Comparison of ENCODE assay signal across 14 cellular contexts in the genomic region with DNA sequence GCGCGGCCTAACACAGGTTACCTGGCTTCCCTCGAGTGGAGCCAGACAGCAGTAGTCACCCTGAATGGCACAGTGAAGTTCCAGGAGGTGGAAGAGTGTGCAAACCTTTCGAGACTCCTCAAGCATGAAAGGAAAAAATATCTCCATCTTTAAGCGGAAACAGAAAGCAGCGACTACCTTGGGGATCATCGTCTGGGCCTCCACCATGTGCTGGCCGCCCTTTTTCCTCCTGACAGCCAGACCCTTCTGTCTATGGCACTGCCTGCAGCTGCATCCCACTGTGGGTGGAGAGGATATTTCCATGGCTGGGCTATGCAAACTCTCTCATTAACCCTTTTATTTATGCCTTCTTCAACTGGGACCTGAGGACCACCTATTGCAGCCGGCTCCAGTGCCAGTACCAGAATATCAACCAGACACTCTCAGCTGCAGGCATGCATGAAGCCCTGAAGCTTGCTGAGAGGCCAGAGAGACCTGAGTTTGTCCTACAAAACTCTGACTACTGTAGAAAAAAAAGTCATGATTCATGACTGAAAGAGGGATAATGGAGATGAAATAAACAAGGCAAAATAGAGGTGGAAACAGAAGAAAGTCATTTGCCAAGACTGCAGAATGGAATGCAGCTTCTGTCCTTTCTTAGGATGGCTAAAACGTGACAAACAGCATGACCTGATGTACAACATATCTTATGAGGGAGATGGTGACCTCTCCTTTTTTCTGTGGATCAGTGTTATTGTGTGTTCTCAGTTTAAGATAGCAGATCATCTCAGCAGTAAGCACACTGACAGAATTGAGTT. TPM values are rescaled to one million over a fixed set of nuclear protein-coding genes. Genes with fewer than 3 reads are reported as not detected.
DNase-seq lines count a peak whose midpoint lies in the region; ATAC-seq lines count a peak whose summit lies in the region.
"Had no signal": no experiment of that assay in that cellular context is flagged by ENCODE, and none has a peak within 500 bp of the region (broad histone marks: within the 10 kb centered on the region; RNA-seq: fewer than 3 reads in every experiment).

No MANE protein-coding gene starts in this region.

- H4K8ac ChIP-seq in mesenchymal stem cell (ENCODE audit: low read length) = no peak overlapping the region

- H2BK5ac ChIP-seq in mesenchymal stem cell (ENCODE audit: low read depth, low read length, poor library complexity, severe bottlenecking) = no peak overlapping the region

- no peak overlapping the region for H2AK5ac ChIP-seq in mesenchymal stem cell (ENCODE audit: low read length, severe bottlenecking)

- peaks cover 22% of the 10 kb centered on the region for H3K4me1 Mint-ChIP-seq in stimulated activated naive CD8-positive, alpha-beta T cell treated with anti-CD3 and anti-CD28 coated beads, Interleukin-15, Interleukin-2, amounts not matched to agents 100 ng/mL and 50 ng/mL, for 24 hours (ENCODE audit: low read depth)
- peaks cover 36% of the 10 kb centered on the region for H3K4me1 Mint-ChIP-seq in stimulated activated naive CD8-positive, alpha-beta T cell treated with anti-CD3 and anti-CD28 coated beads, Interleukin-15, amount 100 ng/mL, for 72 hours
- peaks cover 31% of the 10 kb centered on the region for H3K4me1 Mint-ChIP-seq in activated T-helper 1 cell treated with anti-CD3 and anti-CD28 coated beads, Interleukin-12 subunit alpha, Interleukin-12 subunit beta, Interleukin-2, Interleukin-4 antibody, amounts not matched to agents 30 ng/mL and 10 ng/mL and 1 ng/mL, durations not matched to agents 14 hours and 24 hours and 36 hours (ENCODE audit: low read depth)

- H2BK15ac ChIP-seq in mesenchymal stem cell (ENCODE audit: low read depth, poor library complexity, severe bottlenecking) = no peak overlapping the region

- peak overlapping the region; percentile 88 for H3K9ac ChIP-seq in mesenchymal stem cell (ENCODE audit: low read length)

- no peak overlapping the region for H3K23ac ChIP-seq in mesenchymal stem cell (ENCODE audit: low read length in 2 of 2)

- peaks cover 14% of the 10 kb centered on the region for H3K27me3 Mint-ChIP-seq in stimulated activated naive CD8-positive, alpha-beta T cell treated with anti-CD3 and anti-CD28 coated beads, Interleukin-15, Interleukin-2, amounts not matched to agents 100 ng/mL and 50 ng/mL, for 24 hours
- H3K27me3 Mint-ChIP-seq in stimulated activated naive CD8-positive, alpha-beta T cell treated with anti-CD3 and anti-CD28 coated beads, Interleukin-15, amount 100 ng/mL, for 72 hours = peaks cover 16% of the 10 kb centered on the region
- H3K27me3 Mint-ChIP-seq in activated T-helper 1 cell treated with anti-CD3 and anti-CD28 coated beads, Interleukin-12 subunit alpha, Interleukin-12 subunit beta, Interleukin-2, Interleukin-4 antibody, amounts not matched to agents 30 ng/mL and 10 ng/mL and 1 ng/mL, durations not matched to agents 14 hours and 24 hours and 36 hours (ENCODE audit: insufficient read depth) = peaks cover 38% of the 10 kb centered on the region

- in situ Hi-C loops in KBM-7 (cut with MboI; ENCODE audit: low pct_unique_long_range_greater_than_20kb, low sequenced_read_pairs) = no loop called here

- peak overlapping the region; percentile 1 to 7 for H3K18ac ChIP-seq in mesenchymal stem cell (ENCODE audit: low read depth in 1 of 2, low read length in 2 of 2)

- H3K27me3 ChIP-seq in mesenchymal stem cell (ENCODE audit: control insufficient read depth in 1 of 2, insufficient read depth in 1 of 2, low read length in 2 of 2) = no peaks in the 10 kb centered on the region
- H3K27me3 ChIP-seq: SJCRH30, spleen had no signal

- no peak overlapping the region for H3K4me2 ChIP-seq in mesenchymal stem cell (ENCODE audit: low read length, poor library complexity, severe bottlenecking)

- peaks cover 0 to 5% of the 10 kb centered on the region in 2 experiments for H3K36me3 ChIP-seq in mesenchymal stem cell (ENCODE audit: control insufficient read depth in 1 of 2, insufficient read depth in 2 of 2, low read depth in 1 of 2, low read length in 2 of 2)
- H3K36me3 ChIP-seq: SJCRH30, spleen had no signal

- H3K36me3 Mint-ChIP-seq in stimulated activated naive CD8-positive, alpha-beta T cell treated with anti-CD3 and anti-CD28 coated beads, Interleukin-15, Interleukin-2, amounts not matched to agents 100 ng/mL and 50 ng/mL, for 24 hours (ENCODE audit: low read depth) = no peaks in the 10 kb centered on the region
- no peaks in the 10 kb centered on the region for H3K36me3 Mint-ChIP-seq in activated T-helper 1 cell treated with anti-CD3 and anti-CD28 coated beads, Interleukin-12 subunit alpha, Interleukin-12 subunit beta, Interleukin-2, Interleukin-4 antibody, amounts not matched to agents 30 ng/mL and 10 ng/mL and 1 ng/mL, durations not matched to agents 14 hours and 24 hours and 36 hours (ENCODE audit: low read depth)

- peak overlapping the region; percentile 38 for H3K27ac Mint-ChIP-seq in stimulated activated naive CD8-positive, alpha-beta T cell treated with anti-CD3 and anti-CD28 coated beads, Interleukin-15, Interleukin-2, amounts not matched to agents 100 ng/mL and 50 ng/mL, for 24 hours
- no peak overlapping the region for H3K27ac Mint-ChIP-seq in stimulated activated naive CD8-positive, alpha-beta T cell treated with anti-CD3 and anti-CD28 coated beads, Interleukin-15, amount 100 ng/mL, for 72 hours
- H3K27ac Mint-ChIP-seq in activated T-helper 1 cell treated with anti-CD3 and anti-CD28 coated beads, Interleukin-12 subunit alpha, Interleukin-12 subunit beta, Interleukin-2, Interleukin-4 antibody, amounts not matched to agents 30 ng/mL and 10 ng/mL and 1 ng/mL, durations not matched to agents 14 hours and 24 hours and 36 hours = no peak overlapping the region

- no peak overlapping the region for H2AFZ ChIP-seq in mesenchymal stem cell (ENCODE audit: low read depth, low read length)

- WGBS in mesenchymal stem cell = 93% methylated on average over 10 of the region's 10 CpGs

- no peak overlapping the region for H4K91ac ChIP-seq in mesenchymal stem cell (ENCODE audit: low read length)

- DNase-seq in stimulated activated naive CD8-positive, alpha-beta T cell treated with anti-CD3 and anti-CD28 coated beads, Interleukin-15, amount 100 ng/mL, for 72 hours = no peak
- DNase-seq in activated T-helper 1 cell treated with anti-CD3 and anti-CD28 coated beads, Interleukin-12 subunit alpha, Interleukin-12 subunit beta, Interleukin-2, Interleukin-4 antibody, amounts not matched to agents 30 ng/mL and 10 ng/mL and 1 ng/mL, durations not matched to agents 14 hours and 24 hours and 36 hours (ENCODE audit: low spot score) = no peak
- DNase-seq in mesenchymal stem cell = peak; percentile 14
- no peak for DNase-seq in dermis blood vessel endothelial cell
- DNase-seq in KBM-7 = no peak
- no peak for DNase-seq in mesenteric fat pad (ENCODE audit: low spot score)
- DNase-seq: activated CD4-positive, CD25-positive, alpha-beta regulatory T cell treated with anti-CD3 and anti-CD28 coated beads, Interleukin-2, amount 50 U/mL, for 72 hours; NCI-H1417 treated with DMSO at 0.1 percent for 48 hours; NCI-H748 treated with DMSO at 0.1 percent for 48 hours; SJCRH30; spleen had no signal

- no peak for ATAC-seq in stimulated activated naive CD8-positive, alpha-beta T cell treated with anti-CD3 and anti-CD28 coated beads, Interleukin-15, amount 100 ng/mL, for 72 hours
- ATAC-seq in HG03442 (IDR thresholded peaks at IDR 0.05; ENCODE audit: unreplicated experiment) = no peak

- peaks cover 25% of the 10 kb centered on the region for H3K79me1 ChIP-seq in mesenchymal stem cell (replicated peaks; ENCODE audit: low read length, poor library complexity, severe bottlenecking)

- H3K27ac ChIP-seq in mesenchymal stem cell (ENCODE audit: low read length, poor library complexity, severe bottlenecking) = no peak overlapping the region

- H3K4ac ChIP-seq in mesenchymal stem cell (ENCODE audit: low read depth in 1 of 2, low read length in 2 of 2) = no peak overlapping the region

- intact Hi-C loops in activated T-helper 1 cell treated with anti-CD3 and anti-CD28 coated beads, Interleukin-12 subunit alpha, Interleukin-12 subunit beta, Interleukin-2, Interleukin-4 antibody, amounts not matched to agents 30 ng/mL and 10 ng/mL and 1 ng/mL, durations not matched to agents 14 hours and 24 hours and 36 hours (cut with micrococcal nuclease) = loop anchor here (5.0 kb wide), 1 partner anchor 390 kb away; a partner anchor contains a TSS

- peak overlapping the region; percentile 75 for H3K4me3 Mint-ChIP-seq in stimulated activated naive CD8-positive, alpha-beta T cell treated with anti-CD3 and anti-CD28 coated beads, Interleukin-15, Interleukin-2, amounts not matched to agents 100 ng/mL and 50 ng/mL, for 24 hours
- H3K4me3 Mint-ChIP-seq in stimulated activated naive CD8-positive, alpha-beta T cell treated with anti-CD3 and anti-CD28 coated beads, Interleukin-15, amount 100 ng/mL, for 72 hours = peak overlapping the region in 1 of 2 donors; percentile 86
- peak overlapping the region; percentile 84 for H3K4me3 Mint-ChIP-seq in activated T-helper 1 cell treated with anti-CD3 and anti-CD28 coated beads, Interleukin-12 subunit alpha, Interleukin-12 subunit beta, Interleukin-2, Interleukin-4 antibody, amounts not matched to agents 30 ng/mL and 10 ng/mL and 1 ng/mL, durations not matched to agents 14 hours and 24 hours and 36 hours

- H2BK12ac ChIP-seq in mesenchymal stem cell (ENCODE audit: low read length in 2 of 2) = no peak overlapping the region

- H3K4me1 ChIP-seq in mesenchymal stem cell (ENCODE audit: control insufficient read depth, insufficient read depth, low read depth, low read length) = peaks cover 20% of the 10 kb centered on the region

- H3K4me3 ChIP-seq in mesenchymal stem cell (ENCODE audit: insufficient read depth in 1 of 2, low read depth in 1 of 2, low read length in 2 of 2) = peak overlapping the region in 1 of 2 experiments; percentile 88

- peak overlapping the region in 1 of 2 experiments; percentile 11 for H3K14ac ChIP-seq in mesenchymal stem cell (ENCODE audit: low read length in 2 of 2)

- no peak overlapping the region for H2BK120ac ChIP-seq in mesenchymal stem cell (ENCODE audit: low read depth, low read length)

- no peaks in the 10 kb centered on the region for H3K9me3 Mint-ChIP-seq in stimulated activated naive CD8-positive, alpha-beta T cell treated with anti-CD3 and anti-CD28 coated beads, Interleukin-15, Interleukin-2, amounts not matched to agents 100 ng/mL and 50 ng/mL, for 24 hours
- H3K9me3 Mint-ChIP-seq in stimulated activated naive CD8-positive, alpha-beta T cell treated with anti-CD3 and anti-CD28 coated beads, Interleukin-15, amount 100 ng/mL, for 72 hours = no peaks in the 10 kb centered on the region
- no peaks in the 10 kb centered on the region for H3K9me3 Mint-ChIP-seq in activated T-helper 1 cell treated with anti-CD3 and anti-CD28 coated beads, Interleukin-12 subunit alpha, Interleukin-12 subunit beta, Interleukin-2, Interleukin-4 antibody, amounts not matched to agents 30 ng/mL and 10 ng/mL and 1 ng/mL, durations not matched to agents 14 hours and 24 hours and 36 hours

- no peaks in the 10 kb centered on the region for H3K9me3 ChIP-seq in mesenchymal stem cell (ENCODE audit: control insufficient read depth, low read length)
- H3K9me3 ChIP-seq: SJCRH30, spleen had no signal

RNA-seq across cellular contexts. Expression of a gene that starts 2.4 kb away (rescaled TPM):
- total RNA-seq in activated T-helper 1 cell treated with anti-CD3 and anti-CD28 coated beads, Interleukin-12 subunit alpha, Interleukin-12 subunit beta, Interleukin-2, Interleukin-4 antibody, amounts not matched to agents 30 ng/mL and 10 ng/mL and 1 ng/mL, durations not matched to agents 14 hours and 24 hours and 36 hours = 9.5 and 11.3 TPM in 2 replicates
- 91.3 TPM for polyA plus RNA-seq in mesenchymal stem cell (2013, experiment 1 of 2)
- 90.4 TPM for polyA plus RNA-seq in mesenchymal stem cell (2013, experiment 2 of 2)
- 23.3 and 34.7 TPM in 2 replicates for total RNA-seq in dermis blood vessel endothelial cell
- total RNA-seq in mesenteric fat pad = 83.8 TPM

RNA-seq across cellular contexts. Expression of a gene that starts 41.7 kb away (rescaled TPM):
- total RNA-seq in activated T-helper 1 cell treated with anti-CD3 and anti-CD28 coated beads, Interleukin-12 subunit alpha, Interleukin-12 subunit beta, Interleukin-2, Interleukin-4 antibody, amounts not matched to agents 30 ng/mL and 10 ng/mL and 1 ng/mL, durations not matched to agents 14 hours and 24 hours and 36 hours = 6.0 and 6.6 TPM in 2 replicates
- 2.3 TPM for polyA plus RNA-seq in mesenchymal stem cell (2013, experiment 1 of 2)
- polyA plus RNA-seq in mesenchymal stem cell (2013, experiment 2 of 2) = 2.5 TPM
- total RNA-seq in dermis blood vessel endothelial cell = 12.2 and 13.3 TPM in 2 replicates
- 8.0 TPM for total RNA-seq in mesenteric fat pad

RNA-seq across cellular contexts. Expression of a gene that starts 50.5 kb away (rescaled TPM):
- total RNA-seq in activated T-helper 1 cell treated with anti-CD3 and anti-CD28 coated beads, Interleukin-12 subunit alpha, Interleukin-12 subunit beta, Interleukin-2, Interleukin-4 antibody, amounts not matched to agents 30 ng/mL and 10 ng/mL and 1 ng/mL, durations not matched to agents 14 hours and 24 hours and 36 hours = not detected in 2 replicates
- not detected for polyA plus RNA-seq in mesenchymal stem cell (2013, experiment 1 of 2)
- polyA plus RNA-seq in mesenchymal stem cell (2013, experiment 2 of 2) = not detected
- total RNA-seq in dermis blood vessel endothelial cell (0.17 TPM in 1 of 2 replicates, not detected in the other), mesenteric fat pad (not detected)
- total RNA-seq: SJCRH30 had no signal
- polyA plus RNA-seq: BJ had no signal
